In the genomic region with DNA sequence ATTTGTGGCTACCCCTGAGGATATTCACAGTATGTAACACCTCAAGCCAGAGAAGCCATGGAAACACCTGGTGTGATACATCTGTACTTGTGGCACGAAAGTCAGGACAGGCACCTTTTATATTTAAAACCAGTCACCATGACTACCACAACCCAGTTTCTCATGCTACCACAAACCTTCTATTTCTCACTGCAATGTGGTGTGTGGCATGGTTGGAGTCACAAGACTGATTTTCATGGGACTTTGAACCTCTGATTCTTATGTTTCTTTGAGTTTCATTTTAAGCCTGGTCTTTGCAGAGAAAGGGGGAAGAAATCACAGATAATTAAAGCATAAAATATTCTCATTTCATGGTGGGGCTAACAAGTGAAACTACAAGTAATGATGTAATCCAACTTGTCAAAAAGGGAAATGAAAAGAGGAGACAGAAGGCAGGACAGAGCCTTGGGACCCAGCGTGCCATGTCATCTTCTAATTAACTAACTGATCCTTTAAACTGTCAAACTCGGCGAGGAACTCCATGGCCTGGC, we compare ENCODE assay signal across 11 cellular contexts.
DNase-seq lines count a peak whose midpoint lies in the region; ATAC-seq, FAIRE-seq and TF ChIP-seq lines count a peak whose summit lies in the region.
"Had no signal": no experiment of that assay in that cellular context is flagged by ENCODE, and none has a peak within 500 bp of the region (broad histone marks: within the 10 kb centered on the region; RNA-seq: fewer than 3 reads in every experiment).

No MANE protein-coding gene starts in this region.

- no peak for TF ChIP-seq RAD21 in GM12878 (IDR thresholded peaks at IDR 0.05; ENCODE audit: insufficient read depth, low read depth, low read length)

- FAIRE-seq in GM12878 (lab: Jason Lieb, UNC): peak; percentile 98

- no TSS peak for BruUV-seq in GM12878 (replicated peaks; lab: Mats Ljungman, UMichigan)

- no peaks in the 10 kb centered on the region for H4K20me1 ChIP-seq in GM12878 (ENCODE audit: control insufficient read depth, insufficient read depth)

- H3K4me1 Mint-ChIP-seq in nephron progenitor cell: peaks cover 38% of the 10 kb centered on the region
- H3K4me1 Mint-ChIP-seq: central memory CD8-positive, alpha-beta T cell had no signal

- TF ChIP-seq POLR2A in GM12878 (IDR thresholded peaks at IDR 0.05; ENCODE audit: low read depth, low read length): no peak

- H2AFZ ChIP-seq in GM12878 (ENCODE audit: control insufficient read depth, low read depth, low read length): no peak overlapping the region; the same call in 1 of the 2 replicates

- in situ Hi-C loops in GM12878 (cut with MboI): no loop called here

- no peak overlapping the region for H3K4me3 Mint-ChIP-seq in nephron progenitor cell
- H3K4me3 Mint-ChIP-seq: central memory CD8-positive, alpha-beta T cell had no signal

- H3K36me3 ChIP-seq in GM12878 (ENCODE audit: control insufficient read depth in 2 of 2, insufficient read depth in 2 of 2, low read length in 1 of 2): no peaks in the 10 kb centered on the region

- H3K36me3 Mint-ChIP-seq in nephron progenitor cell (ENCODE audit: low read depth): peaks cover 5% of the 10 kb centered on the region

- intact Hi-C loops in GM12878 (cut with micrococcal nuclease; ENCODE audit: unreplicated experiment): loop anchor here (1.0 to 5.0 kb wide), 3 partner anchors 50 to 347 kb away; no protein-coding TSS in a partner anchor
- intact Hi-C loops in head of caudate nucleus (cut with DNase I): no loop called here

- POLR2A ChIA-PET in GM12878 (lab: Charles Lee): no interaction called here

- peak; percentile 86 to 99 for TF ChIP-seq EP300 in GM12878 (IDR thresholded peaks at IDR 0.05; ENCODE audit: borderline replicate concordance in 1 of 2, control insufficient read depth in 1 of 2, low read depth in 2 of 2, low read length in 2 of 2)

- no peaks in the 10 kb centered on the region for H3K27me3 ChIP-seq in GM12878 (replicated peaks in 1 of 2; ENCODE audit: control insufficient read depth in 2 of 2, insufficient read depth in 2 of 2, low read length in 1 of 2)

- CTCF ChIA-PET in GM12878 (lab: Yijun Ruan, JAX): interaction anchor here (1.0 to 2.4 kb wide), 6 partner anchors 11 to 347 kb away, joined by 3 to 9 read pairs (median 4); no protein-coding TSS in a partner anchor

- WGBS in GM12878 (ENCODE audit: insufficient coverage, insufficient replicate concordance, low lambda C conversion rate, missing lambda C conversion rate): 0% methylated on average over 4 of the region's 4 CpGs

- SMC1A ChIA-PET in GM12878 (lab: Charles Lee; ENCODE audit: uncharacterized antibody, unreplicated experiment): interaction anchor here (1.0 to 1.1 kb wide), 4 partner anchors 9 to 53 kb away, joined by 3 to 5 read pairs (median 4); no protein-coding TSS in a partner anchor

- H3K9ac ChIP-seq in GM12878 (ENCODE audit: control insufficient read depth, insufficient read depth, low read length): peak overlapping the region; percentile 31

- no peak overlapping the region for H3K27ac Mint-ChIP-seq in nephron progenitor cell
- H3K27ac Mint-ChIP-seq: progenitor cell of endocrine pancreas had no signal

- ATAC-seq in GM18511 (IDR thresholded peaks at IDR 0.05; ENCODE audit: unreplicated experiment) (peak; percentile 89), GM21526 (IDR thresholded peaks at IDR 0.05; ENCODE audit: low FRiP score, unreplicated experiment) (peak; percentile 86), HG03175 (IDR thresholded peaks at IDR 0.05; ENCODE audit: unreplicated experiment) (peak; percentile 84), GM12878 (peak; percentile 87)

- peak overlapping the region; percentile 3; the same call in 1 of the 2 replicates for H3K4me3 ChIP-seq in GM12878

- peak overlapping the region; percentile 80 for H3K27ac ChIP-seq in GM12878 (ENCODE audit: control insufficient read depth, insufficient read depth)

- H3K9me3 ChIP-seq in GM12878 (replicated peaks; ENCODE audit: control insufficient read depth, insufficient read depth, low read length): no peaks in the 10 kb centered on the region; the same call in 2 of the 3 replicates

- peak overlapping the region; percentile 76 for H3K4me2 ChIP-seq in GM12878 (ENCODE audit: control insufficient read depth, insufficient read depth)

- no peak for TF ChIP-seq CTCF in GM12878 (IDR thresholded peaks at IDR 0.05 in 2 of 3, conservative IDR thresholded peaks at IDR 0.05 in 1 of 3; ENCODE audit: control insufficient read depth in 2 of 3, extremely low read depth in 1 of 3, insufficient read depth in 1 of 3, low read depth in 3 of 3, low read length in 3 of 3)
- no peak for TF ChIP-seq CTCF in nephron progenitor cell (IDR thresholded peaks at IDR 0.05)

- no peaks in the 10 kb centered on the region for H3K9me3 Mint-ChIP-seq in nephron progenitor cell

- H3K4me1 ChIP-seq in GM12878 (ENCODE audit: control insufficient read depth, insufficient read depth, low read length): peaks cover 37% of the 10 kb centered on the region

- DNase-seq in GM12878 (ENCODE audit: low read depth, low spot score): peak; percentile 94
- no peak for DNase-seq in nephron progenitor cell
- DNase-seq in activated naive CD4-positive, alpha-beta T cell treated with Interleukin-2 at 50 U/mL for 16 hours: no peak
- no peak for DNase-seq in head of caudate nucleus
- DNase-seq in SW480 (ENCODE audit: low spot score): no peak
- DNase-seq: DMS153 had no signal

- H3K27me3 Mint-ChIP-seq in nephron progenitor cell (ENCODE audit: low read depth, poor library complexity): no peaks in the 10 kb centered on the region
- H3K27me3 Mint-ChIP-seq: central memory CD8-positive, alpha-beta T cell; progenitor cell of endocrine pancreas had no signal

- RAD21 ChIA-PET in GM12878 (lab: Charles Lee; ENCODE audit: unreplicated experiment): interaction anchor here (0.9 to 2.3 kb wide), 2 partner anchors 48 to 54 kb away, joined by 3 to 14 read pairs; no protein-coding TSS in a partner anchor

- no peaks in the 10 kb centered on the region for H3K79me2 ChIP-seq in GM12878 (ENCODE audit: control insufficient read depth, insufficient read depth, low read length)

TF ChIP-seq in GM12878, 131 proteins besides CTCF, POLR2A, EP300 and RAD21 (continues in another document):
- TF ChIP-seq SREBF2 (IDR thresholded peaks at IDR 0.05; ENCODE audit: low read length) (no peak), NR2C2 (IDR thresholded peaks at IDR 0.05; ENCODE audit: borderline replicate concordance, control insufficient read depth, insufficient read length, low read depth) (no peak), NFYA (IDR thresholded peaks at IDR 0.05; ENCODE audit: borderline replicate concordance, low read depth, low read length) (no peak), ZNF24 (IDR thresholded peaks at IDR 0.05) (no peak), SPI1 (IDR thresholded peaks at IDR 0.05; ENCODE audit: borderline replicate concordance, insufficient read depth, low read depth, low read length) (peak; percentile 90), FOXK2 (IDR thresholded peaks at IDR 0.05) (no peak), IKZF1 (conservative IDR thresholded peaks at IDR 0.05) (peak; percentile 82), NBN (IDR thresholded peaks at IDR 0.05) (peak; percentile 81), MXI1 (IDR thresholded peaks at IDR 0.05; ENCODE audit: low read depth, low read length) (no peak; the same call in 1 of the 2 replicates), WRNIP1 (IDR thresholded peaks at IDR 0.05; ENCODE audit: borderline replicate concordance, low read depth, low read length) (no peak), BMI1 (IDR thresholded peaks at IDR 0.05; ENCODE audit: borderline replicate concordance) (peak; percentile 97), STAT3 (IDR thresholded peaks at IDR 0.05; ENCODE audit: low read depth, low read length) (no peak), MYB (IDR thresholded peaks at IDR 0.05; ENCODE audit: borderline replicate concordance, low read depth, low read length) (peak; percentile 39; the same call in 1 of the 2 replicates), YY1 (IDR thresholded peaks at IDR 0.05; ENCODE audit: low read depth, low read length) (no peak)
- TF ChIP-seq, protein P1, sequence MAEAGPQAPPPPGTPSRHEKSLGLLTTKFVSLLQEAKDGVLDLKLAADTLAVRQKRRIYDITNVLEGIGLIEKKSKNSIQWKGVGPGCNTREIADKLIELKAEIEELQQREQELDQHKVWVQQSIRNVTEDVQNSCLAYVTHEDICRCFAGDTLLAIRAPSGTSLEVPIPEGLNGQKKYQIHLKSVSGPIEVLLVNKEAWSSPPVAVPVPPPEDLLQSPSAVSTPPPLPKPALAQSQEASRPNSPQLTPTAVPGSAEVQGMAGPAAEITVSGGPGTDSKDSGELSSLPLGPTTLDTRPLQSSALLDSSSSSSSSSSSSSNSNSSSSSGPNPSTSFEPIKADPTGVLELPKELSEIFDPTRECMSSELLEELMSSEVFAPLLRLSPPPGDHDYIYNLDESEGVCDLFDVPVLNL (IDR thresholded peaks at IDR 0.05; ENCODE audit: low read depth, low read length): no peak
- TF ChIP-seq, protein P2, sequence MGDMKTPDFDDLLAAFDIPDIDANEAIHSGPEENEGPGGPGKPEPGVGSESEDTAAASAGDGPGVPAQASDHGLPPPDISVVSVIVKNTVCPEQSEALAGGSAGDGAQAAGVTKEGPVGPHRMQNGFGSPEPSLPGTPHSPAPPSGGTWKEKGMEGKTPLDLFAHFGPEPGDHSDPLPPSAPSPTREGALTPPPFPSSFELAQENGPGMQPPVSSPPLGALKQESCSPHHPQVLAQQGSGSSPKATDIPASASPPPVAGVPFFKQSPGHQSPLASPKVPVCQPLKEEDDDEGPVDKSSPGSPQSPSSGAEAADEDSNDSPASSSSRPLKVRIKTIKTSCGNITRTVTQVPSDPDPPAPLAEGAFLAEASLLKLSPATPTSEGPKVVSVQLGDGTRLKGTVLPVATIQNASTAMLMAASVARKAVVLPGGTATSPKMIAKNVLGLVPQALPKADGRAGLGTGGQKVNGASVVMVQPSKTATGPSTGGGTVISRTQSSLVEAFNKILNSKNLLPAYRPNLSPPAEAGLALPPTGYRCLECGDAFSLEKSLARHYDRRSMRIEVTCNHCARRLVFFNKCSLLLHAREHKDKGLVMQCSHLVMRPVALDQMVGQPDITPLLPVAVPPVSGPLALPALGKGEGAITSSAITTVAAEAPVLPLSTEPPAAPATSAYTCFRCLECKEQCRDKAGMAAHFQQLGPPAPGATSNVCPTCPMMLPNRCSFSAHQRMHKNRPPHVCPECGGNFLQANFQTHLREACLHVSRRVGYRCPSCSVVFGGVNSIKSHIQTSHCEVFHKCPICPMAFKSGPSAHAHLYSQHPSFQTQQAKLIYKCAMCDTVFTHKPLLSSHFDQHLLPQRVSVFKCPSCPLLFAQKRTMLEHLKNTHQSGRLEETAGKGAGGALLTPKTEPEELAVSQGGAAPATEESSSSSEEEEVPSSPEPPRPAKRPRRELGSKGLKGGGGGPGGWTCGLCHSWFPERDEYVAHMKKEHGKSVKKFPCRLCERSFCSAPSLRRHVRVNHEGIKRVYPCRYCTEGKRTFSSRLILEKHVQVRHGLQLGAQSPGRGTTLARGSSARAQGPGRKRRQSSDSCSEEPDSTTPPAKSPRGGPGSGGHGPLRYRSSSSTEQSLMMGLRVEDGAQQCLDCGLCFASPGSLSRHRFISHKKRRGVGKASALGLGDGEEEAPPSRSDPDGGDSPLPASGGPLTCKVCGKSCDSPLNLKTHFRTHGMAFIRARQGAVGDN (IDR thresholded peaks at IDR 0.05): no peak
